ENCODE assay signal across 8 cellular contexts in the genomic region with DNA sequence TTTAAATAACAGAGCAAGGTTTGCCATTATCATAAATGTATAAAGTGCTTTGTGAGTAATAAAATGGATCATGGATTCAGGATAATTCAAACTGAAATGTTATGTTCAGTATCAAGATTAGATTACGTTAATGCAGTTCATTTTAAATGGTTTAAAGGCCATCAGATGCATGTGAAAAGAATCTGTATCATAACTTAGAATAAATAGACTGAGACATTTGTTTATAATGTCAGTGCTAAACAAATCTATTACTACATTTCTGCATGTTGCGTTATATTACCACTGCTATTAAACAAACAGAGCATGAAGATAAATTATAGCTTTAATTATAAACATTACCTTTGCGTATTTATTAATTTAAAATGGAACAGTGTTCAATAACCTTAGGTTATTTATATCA.
"Had no signal": no experiment of that assay in that cellular context is flagged by ENCODE, and none has a peak within 500 bp of the region (broad histone marks: within the 10 kb centered on the region; RNA-seq: fewer than 3 reads in every experiment).

No MANE protein-coding gene starts in this region.

- H3K4me3 ChIP-seq: GM12878 had no signal

- ATAC-seq: GM12878 had no signal

- FAIRE-seq: G401.6, GM12878, GM12891, GM12892, GM18507, GM19239 had no signal

- DNase-seq: GDM1, GF-D8 had no signal
